Comparison of ENCODE assay signal across 1 cellular context in genomic region chr1:246724001-246724724, GRCh38.
TF ChIP-seq lines count a peak whose summit lies in the region.

A gene with protein sequence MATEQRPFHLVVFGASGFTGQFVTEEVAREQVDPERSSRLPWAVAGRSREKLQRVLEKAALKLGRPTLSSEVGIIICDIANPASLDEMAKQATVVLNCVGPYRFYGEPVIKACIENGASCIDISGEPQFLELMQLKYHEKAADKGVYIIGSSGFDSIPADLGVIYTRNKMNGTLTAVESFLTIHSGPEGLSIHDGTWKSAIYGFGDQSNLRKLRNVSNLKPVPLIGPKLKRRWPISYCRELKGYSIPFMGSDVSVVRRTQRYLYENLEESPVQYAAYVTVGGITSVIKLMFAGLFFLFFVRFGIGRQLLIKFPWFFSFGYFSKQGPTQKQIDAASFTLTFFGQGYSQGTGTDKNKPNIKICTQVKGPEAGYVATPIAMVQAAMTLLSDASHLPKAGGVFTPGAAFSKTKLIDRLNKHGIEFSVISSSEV (plus strand): TSS chr1:246724409. CDS start chr1:246724423, 14 bp downstream.

TF ChIP-seq in K562, 482 proteins besides CTCF, POLR2A, EP300 and RAD21 (continued from another document and continues in another):
- TF ChIP-seq, protein P1, sequence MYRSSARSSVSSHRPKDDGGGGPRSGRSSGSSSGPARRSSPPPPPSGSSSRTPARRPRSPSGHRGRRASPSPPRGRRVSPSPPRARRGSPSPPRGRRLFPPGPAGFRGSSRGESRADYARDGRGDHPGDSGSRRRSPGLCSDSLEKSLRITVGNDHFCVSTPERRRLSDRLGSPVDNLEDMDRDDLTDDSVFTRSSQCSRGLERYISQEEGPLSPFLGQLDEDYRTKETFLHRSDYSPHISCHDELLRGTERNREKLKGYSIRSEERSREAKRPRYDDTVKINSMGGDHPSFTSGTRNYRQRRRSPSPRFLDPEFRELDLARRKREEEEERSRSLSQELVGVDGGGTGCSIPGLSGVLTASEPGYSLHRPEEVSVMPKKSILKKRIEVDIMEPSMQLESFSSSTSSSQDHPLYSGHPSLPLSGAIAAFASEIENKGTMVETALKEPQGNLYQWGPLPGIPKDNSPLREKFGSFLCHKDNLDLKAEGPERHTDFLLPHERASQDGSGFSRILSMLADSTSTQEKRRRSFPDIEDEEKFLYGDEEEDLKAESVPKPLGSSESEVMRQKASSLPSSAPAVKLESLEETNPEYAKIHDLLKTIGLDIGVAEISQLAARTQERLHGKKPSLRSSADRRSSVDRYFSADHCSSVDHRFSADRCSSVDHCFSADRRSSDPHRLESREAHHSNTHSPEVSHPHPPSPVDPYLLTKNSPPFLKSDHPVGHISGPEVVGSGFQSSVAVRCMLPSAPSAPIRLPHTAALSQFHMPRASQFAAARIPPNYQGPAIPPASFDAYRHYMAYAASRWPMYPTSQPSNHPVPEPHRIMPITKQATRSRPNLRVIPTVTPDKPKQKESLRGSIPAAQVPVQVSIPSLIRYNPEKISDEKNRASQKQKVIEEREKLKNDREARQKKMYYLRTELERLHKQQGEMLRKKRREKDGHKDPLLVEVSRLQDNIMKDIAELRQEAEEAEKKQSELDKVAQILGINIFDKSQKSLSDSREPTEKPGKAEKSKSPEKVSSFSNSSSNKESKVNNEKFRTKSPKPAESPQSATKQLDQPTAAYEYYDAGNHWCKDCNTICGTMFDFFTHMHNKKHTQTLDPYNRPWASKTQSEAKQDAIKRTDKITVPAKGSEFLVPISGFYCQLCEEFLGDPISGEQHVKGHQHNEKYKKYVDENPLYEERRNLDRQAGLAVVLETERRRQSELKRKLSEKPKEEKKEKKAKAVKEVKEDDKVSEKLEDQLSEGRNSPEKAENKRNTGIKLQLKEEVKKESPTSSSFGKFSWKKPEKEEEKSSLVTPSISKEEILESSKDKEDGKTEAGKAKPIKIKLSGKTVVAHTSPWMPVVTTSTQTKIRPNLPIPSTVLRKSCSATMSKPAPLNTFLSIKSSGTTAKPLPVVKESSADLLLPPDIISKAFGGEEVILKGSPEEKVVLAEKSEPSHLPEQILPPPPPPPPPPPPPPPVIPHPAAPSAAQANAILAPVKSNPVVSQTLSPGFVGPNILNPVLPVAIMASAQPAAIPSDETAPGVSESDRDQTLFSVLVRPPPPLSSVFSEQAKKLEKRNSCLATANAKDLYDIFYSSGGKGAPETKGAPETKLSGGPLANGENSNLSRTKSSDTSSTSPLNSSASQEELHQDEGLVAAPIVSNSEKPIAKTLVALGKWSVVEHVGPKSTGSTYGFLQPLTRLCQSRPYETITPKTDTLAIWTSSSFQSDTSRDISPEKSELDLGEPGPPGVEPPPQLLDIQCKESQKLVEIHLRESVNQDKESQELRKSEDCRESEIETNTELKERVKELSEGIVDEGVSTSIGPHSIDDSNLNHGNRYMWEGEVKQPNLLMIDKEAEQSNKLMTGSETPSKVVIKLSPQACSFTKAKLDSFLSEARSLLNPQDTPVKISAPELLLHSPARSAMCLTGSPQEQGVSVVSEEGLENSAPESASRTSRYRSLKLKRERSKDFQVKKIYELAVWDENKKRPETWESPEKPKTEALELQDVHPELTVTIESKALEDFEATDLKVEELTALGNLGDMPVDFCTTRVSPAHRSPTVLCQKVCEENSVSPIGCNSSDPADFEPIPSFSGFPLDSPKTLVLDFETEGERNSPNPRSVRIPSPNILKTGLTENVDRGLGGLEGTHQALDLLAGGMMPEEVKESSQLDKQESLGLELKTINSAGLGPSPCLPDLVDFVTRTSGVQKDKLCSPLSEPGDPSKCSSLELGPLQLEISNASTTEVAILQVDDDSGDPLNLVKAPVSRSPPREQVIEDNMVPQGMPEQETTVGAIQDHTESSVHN (IDR thresholded peaks at IDR 0.05; ENCODE audit: borderline replicate concordance in 1 of 2, low read depth in 1 of 2) = no peak
- no peak for TF ChIP-seq ZNF436 (CRISPR knock-in tag; IDR thresholded peaks at IDR 0.05)
- no peak for TF ChIP-seq MCM7 (IDR thresholded peaks at IDR 0.05)
- TF ChIP-seq MXI1 (IDR thresholded peaks at IDR 0.05; ENCODE audit: low read depth, low read length) = 0 out of 2 replicates have a peak, but pooled peaks have one; percentile 36
- TF ChIP-seq ZNF407 (IDR thresholded peaks at IDR 0.05; ENCODE audit: low read depth) = no peak
- TF ChIP-seq HDAC6 (IDR thresholded peaks at IDR 0.05; ENCODE audit: low read depth, low read length) = no peak
- no peak for TF ChIP-seq CBX8 (IDR thresholded peaks at IDR 0.05; ENCODE audit: borderline replicate concordance, extremely low read depth, low read depth, low read length, poor library complexity, severe bottlenecking)
- TF ChIP-seq NEUROD1 (IDR thresholded peaks at IDR 0.05; ENCODE audit: borderline replicate concordance, low read depth, low read length, partially characterized antibody) = no peak
- 0 out of 2 replicates have a peak, but pooled peaks have one; percentile 30 for TF ChIP-seq SIN3B (IDR thresholded peaks at IDR 0.05; ENCODE audit: low read depth)
- no peak for TF ChIP-seq ZNF23 (CRISPR knock-in tag; IDR thresholded peaks at IDR 0.05)
- peak; percentile 50; the same call in 1 of the 2 replicates for TF ChIP-seq CUX1 (CRISPR knock-in tag; IDR thresholded peaks at IDR 0.05)
- TF ChIP-seq NFRKB (IDR thresholded peaks at IDR 0.05; ENCODE audit: low read depth) = 0 out of 2 replicates have a peak, but pooled peaks have one; percentile 26
- TF ChIP-seq ZNF184 (CRISPR knock-in tag; IDR thresholded peaks at IDR 0.05) = no peak
- TF ChIP-seq DMBX1 (CRISPR knock-in tag; IDR thresholded peaks at IDR 0.05; ENCODE audit: borderline replicate concordance) = no peak
- TF ChIP-seq E2F6 (IDR thresholded peaks at IDR 0.05; ENCODE audit: borderline replicate concordance in 1 of 2, extremely low read depth in 1 of 2, insufficient read depth in 1 of 2, insufficient read length in 1 of 2, low read depth in 1 of 2, low read length in 1 of 2, poor library complexity in 1 of 2, severe bottlenecking in 1 of 2) = peak; percentile 83 to 93
- no peak for TF ChIP-seq DEAF1 (CRISPR knock-in tag; IDR thresholded peaks at IDR 0.05)
- TF ChIP-seq TAF1 (IDR thresholded peaks at IDR 0.05; ENCODE audit: control insufficient read depth, extremely low read depth, insufficient read depth, low read length, severe bottlenecking) = peak; percentile 35
- no peak for TF ChIP-seq CEBPG (CRISPR knock-in tag; IDR thresholded peaks at IDR 0.05)
- TF ChIP-seq CEBPG (tag; conservative IDR thresholded peaks at IDR 0.05 in 1 of 2, IDR thresholded peaks at IDR 0.05 in 1 of 2) = no peak
- TF ChIP-seq PHF21A (IDR thresholded peaks at IDR 0.05; ENCODE audit: borderline replicate concordance, low read depth) = 0 out of 2 replicates have a peak, but pooled peaks have one; percentile 18
- TF ChIP-seq FOXA1 (IDR thresholded peaks at IDR 0.05; ENCODE audit: borderline replicate concordance) = no peak
- peak; percentile 91 for TF ChIP-seq PHF8 (IDR thresholded peaks at IDR 0.05; ENCODE audit: borderline replicate concordance, low read length)
- no peak for TF ChIP-seq TAF15 (IDR thresholded peaks at IDR 0.05; ENCODE audit: low read depth, low read length)
- no peak for TF ChIP-seq ZNF589 (CRISPR knock-in tag; IDR thresholded peaks at IDR 0.05; ENCODE audit: low read depth)
